ENCODE assay signal across 10 cellular contexts in the genomic region with DNA sequence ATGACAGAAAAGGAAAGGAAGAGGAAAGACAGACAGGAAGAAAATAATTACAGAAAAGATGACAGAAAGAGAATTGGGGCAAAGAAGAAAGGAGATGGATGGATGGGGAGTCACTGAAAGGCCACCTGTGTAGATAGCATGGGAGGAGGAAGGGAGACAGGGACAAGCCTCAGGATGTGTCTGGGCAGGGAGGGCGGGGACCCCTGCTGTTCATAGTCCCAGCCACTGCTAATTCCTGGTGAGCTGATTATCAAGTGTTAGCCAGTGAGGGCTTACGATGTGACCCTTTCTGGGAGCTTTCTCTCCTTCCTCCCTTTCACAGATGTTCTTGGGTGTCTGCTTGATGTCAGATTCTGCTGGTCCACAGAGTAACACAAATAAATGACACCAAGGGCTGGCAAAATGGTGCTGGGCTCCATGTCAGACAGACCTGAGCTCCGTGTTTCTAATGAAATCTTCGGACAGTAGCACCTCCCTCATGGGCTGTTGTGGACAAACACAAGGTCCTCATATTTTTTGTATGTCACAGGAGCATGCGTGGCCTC.
"Had no signal": no experiment of that assay in that cellular context is flagged by ENCODE, and none has a peak within 500 bp of the region (broad histone marks: within the 10 kb centered on the region; RNA-seq: fewer than 3 reads in every experiment).

No MANE protein-coding gene starts in this region.

- H3K36me3 ChIP-seq: colonic mucosa, ovary had no signal

- H3K4me3 Mint-ChIP-seq: nephron had no signal

- H3K4me3 ChIP-seq: colonic mucosa, ovary had no signal

- DNase-seq: activated CD4-positive, alpha-beta T cell treated with anti-CD3 and anti-CD28 coated beads, Interleukin-2, amount 50 U/mL, for 48 hours; activated CD4-positive, CD25-positive, alpha-beta regulatory T cell treated with anti-CD3 and anti-CD28 coated beads, Interleukin-2, amount 50 U/mL, for 72 hours; activated gamma-delta T cell treated with Interleukin-2 at 50 U/mL for 16 hours; activated T-cell treated with anti-CD3 and anti-CD28 coated beads, Interleukin-2, amount 50 U/mL, for 48 hours; caudate nucleus; colonic mucosa; foreskin melanocyte; ovary had no signal

- H3K27ac Mint-ChIP-seq: nephron had no signal

- H3K27ac ChIP-seq: colonic mucosa, ovary had no signal

- H3K9me3 Mint-ChIP-seq: nephron had no signal

- ATAC-seq: left lobe of liver had no signal

- H3K9me3 ChIP-seq: colonic mucosa, ovary had no signal

- H3K27me3 ChIP-seq: colonic mucosa, ovary had no signal

- H3K4me1 ChIP-seq: colonic mucosa had no signal
